8 cellular contexts compared by ENCODE assay signal in genomic region chr15:59371458-59372351, GRCh38. TPM values are rescaled to one million over a fixed set of nuclear protein-coding genes. Genes with fewer than 3 reads are reported as not detected.
DNase-seq lines count a peak whose midpoint lies in the region; ATAC-seq, FAIRE-seq and TF ChIP-seq lines count a peak whose summit lies in the region.

No MANE protein-coding gene starts in this region.

- peak overlapping the region; percentile 57 for H3K27ac Mint-ChIP-seq in activated T-helper 1 cell treated with anti-CD3 and anti-CD28 coated beads, Interleukin-12 subunit alpha, Interleukin-12 subunit beta, Interleukin-2, Interleukin-4 antibody, amounts not matched to agents 30 ng/mL and 10 ng/mL and 1 ng/mL, durations not matched to agents 14 hours and 24 hours and 36 hours

- intact Hi-C loops in activated T-helper 1 cell treated with anti-CD3 and anti-CD28 coated beads, Interleukin-12 subunit alpha, Interleukin-12 subunit beta, Interleukin-2, Interleukin-4 antibody, amounts not matched to agents 30 ng/mL and 10 ng/mL and 1 ng/mL, durations not matched to agents 14 hours and 24 hours and 36 hours (cut with micrococcal nuclease): loop anchor here (2.0 to 5.0 kb wide), 5 partner anchors 73 to 384 kb away; partner anchors contain the start of gene RNF111
- intact Hi-C loops in Right ventricle myocardium superior (cut with DNase I) (loop anchor here (5.0 kb wide), 1 partner anchor 121 kb away; no protein-coding TSS in a partner anchor), ovary (cut with DNase I) (no loop called here)

- H3K27me3 ChIP-seq in BJ (ENCODE audit: control insufficient read depth, insufficient read depth, low read length): no peaks in the 10 kb centered on the region
- no peaks in the 10 kb centered on the region for H3K27me3 ChIP-seq in ovary

- peak overlapping the region; percentile 96 for H3K4me3 Mint-ChIP-seq in activated T-helper 1 cell treated with anti-CD3 and anti-CD28 coated beads, Interleukin-12 subunit alpha, Interleukin-12 subunit beta, Interleukin-2, Interleukin-4 antibody, amounts not matched to agents 30 ng/mL and 10 ng/mL and 1 ng/mL, durations not matched to agents 14 hours and 24 hours and 36 hours

- peaks cover 42% of the 10 kb centered on the region for H3K4me1 Mint-ChIP-seq in activated T-helper 1 cell treated with anti-CD3 and anti-CD28 coated beads, Interleukin-12 subunit alpha, Interleukin-12 subunit beta, Interleukin-2, Interleukin-4 antibody, amounts not matched to agents 30 ng/mL and 10 ng/mL and 1 ng/mL, durations not matched to agents 14 hours and 24 hours and 36 hours (ENCODE audit: low read depth)

- ATAC-seq in GM19035 (IDR thresholded peaks at IDR 0.05; ENCODE audit: unreplicated experiment): peak; percentile 23
- ATAC-seq in Right ventricle myocardium superior (ENCODE audit: poor library complexity): peak; percentile 69

- H3K27ac ChIP-seq in ovary: peak overlapping the region; percentile 90 to 95

- DNase-seq in BJ (ENCODE audit: low read depth) (no peak), HT1080 (ENCODE audit: low read depth) (peak; percentile 10), Right ventricle myocardium superior (peak; percentile 48), ovary (peak; percentile 14 to 44 (median 27)), HTR-8/SVneo (ENCODE audit: insufficient read length, low spot score) (no peak), kidney glomerular epithelial cell (lab: John Stamatoyannopoulos, UW) (no peak)
- no peak for DNase-seq in activated T-helper 1 cell treated with anti-CD3 and anti-CD28 coated beads, Interleukin-12 subunit alpha, Interleukin-12 subunit beta, Interleukin-2, Interleukin-4 antibody, amounts not matched to agents 30 ng/mL and 10 ng/mL and 1 ng/mL, durations not matched to agents 14 hours and 24 hours and 36 hours (ENCODE audit: low spot score)

- H3K36me3 Mint-ChIP-seq in activated T-helper 1 cell treated with anti-CD3 and anti-CD28 coated beads, Interleukin-12 subunit alpha, Interleukin-12 subunit beta, Interleukin-2, Interleukin-4 antibody, amounts not matched to agents 30 ng/mL and 10 ng/mL and 1 ng/mL, durations not matched to agents 14 hours and 24 hours and 36 hours (ENCODE audit: low read depth): peaks cover 9% of the 10 kb centered on the region

- H3K9me3 Mint-ChIP-seq in activated T-helper 1 cell treated with anti-CD3 and anti-CD28 coated beads, Interleukin-12 subunit alpha, Interleukin-12 subunit beta, Interleukin-2, Interleukin-4 antibody, amounts not matched to agents 30 ng/mL and 10 ng/mL and 1 ng/mL, durations not matched to agents 14 hours and 24 hours and 36 hours: no peaks in the 10 kb centered on the region

- no peak for TF ChIP-seq EP300 in ovary (IDR thresholded peaks at IDR 0.05)

- peaks cover 2% of the 10 kb centered on the region for H3K4me1 ChIP-seq in ovary (ENCODE audit: insufficient read depth)

- H3K4me3 ChIP-seq in BJ (ENCODE audit: low read depth, low read length): peak overlapping the region; percentile 81
- H3K4me3 ChIP-seq in ovary: peak overlapping the region; percentile 85

- TF ChIP-seq CTCF in BJ (IDR thresholded peaks at IDR 0.05; ENCODE audit: insufficient read depth, low read depth, low read length) (no peak), ovary (IDR thresholded peaks at IDR 0.05) (no peak)

- H3K27me3 Mint-ChIP-seq in activated T-helper 1 cell treated with anti-CD3 and anti-CD28 coated beads, Interleukin-12 subunit alpha, Interleukin-12 subunit beta, Interleukin-2, Interleukin-4 antibody, amounts not matched to agents 30 ng/mL and 10 ng/mL and 1 ng/mL, durations not matched to agents 14 hours and 24 hours and 36 hours (ENCODE audit: insufficient read depth): peaks cover 29% of the 10 kb centered on the region

- no peaks in the 10 kb centered on the region for H3K9me3 ChIP-seq in ovary

- POLR2A ChIA-PET in BJ (lab: Charles Lee): no interaction called here

- no peak for TF ChIP-seq POLR2A in ovary (IDR thresholded peaks at IDR 0.05)

- H3K36me3 ChIP-seq in BJ (ENCODE audit: control insufficient read depth, insufficient read depth, low read length) (no peaks in the 10 kb centered on the region), ovary (no peaks in the 10 kb centered on the region)

- 0 to 1% (median 0%) methylated on average over 52 to 92 of the region's 93 CpGs for WGBS in ovary, 3 donors

- no peak for FAIRE-seq in HTR-8/SVneo (lab: Jason Lieb, UNC)

- CTCF ChIA-PET in BJ (lab: Yijun Ruan, JAX): interaction anchor here (1.0 kb wide), 1 partner anchor 150 kb away, joined by 3 read pairs; no protein-coding TSS in a partner anchor

RNA-seq across cellular contexts. Expression of gene MYO1E, which starts 1.0 kb away (rescaled TPM):
- 34.0 and 55.8 TPM in 2 replicates for polyA plus RNA-seq in BJ (2011; rRNA removed)
- 34.0 and 39.0 TPM in 2 replicates for polyA minus RNA-seq in BJ (2011; rRNA and poly(A)+ RNA removed)
- 20.2 and 32.0 TPM in 2 replicates for total RNA-seq in HT1080 (2014; rRNA removed; shearing (Covaris generic))
- polyA plus RNA-seq in HT1080 (2015; cell fraction: cytosol; rRNA removed): 33.1 and 39.5 TPM in 2 replicates
- 126 and 158 TPM in 2 replicates for polyA plus RNA-seq in HT1080 (2015; cell fraction: nucleus; rRNA removed)
- total RNA-seq in activated T-helper 1 cell treated with anti-CD3 and anti-CD28 coated beads, Interleukin-12 subunit alpha, Interleukin-12 subunit beta, Interleukin-2, Interleukin-4 antibody, amounts not matched to agents 30 ng/mL and 10 ng/mL and 1 ng/mL, durations not matched to agents 14 hours and 24 hours and 36 hours: 33.3 and 33.6 TPM in 2 replicates
- total RNA-seq in Right ventricle myocardium superior: 29.9 TPM
- total RNA-seq in ovary: 10 to 100 TPM; 27.3 to 55.3 (median 44.8) TPM
- 10 to 100 TPM; 11.6 to 96.0 TPM for polyA plus RNA-seq in ovary

Comparison
In these comparisons a context has a peak if more than half of its experiments do, and no peak if none do; other contexts are left out.
1. DNase-seq: peak in HT1080 (single experiment), Right ventricle myocardium superior (single experiment) and ovary (5 of 5); none in BJ (single experiment), activated T-helper 1 cell treated with anti-CD3 and anti-CD28 coated beads, Interleukin-12 subunit alpha, Interleukin-12 subunit beta, Interleukin-2, Interleukin-4 antibody, amounts not matched to agents 30 ng/mL and 10 ng/mL and 1 ng/mL, durations not matched to agents 14 hours and 24 hours and 36 hours (single experiment), HTR-8/SVneo (single experiment) and kidney glomerular epithelial cell (single experiment).
2. intact Hi-C loops: an anchor here in activated T-helper 1 cell treated with anti-CD3 and anti-CD28 coated beads, Interleukin-12 subunit alpha, Interleukin-12 subunit beta, Interleukin-2, Interleukin-4 antibody, amounts not matched to agents 30 ng/mL and 10 ng/mL and 1 ng/mL, durations not matched to agents 14 hours and 24 hours and 36 hours (2.0 to 5.0 kb wide) and Right ventricle myocardium superior (5.0 kb wide); none called in ovary.